Comparison of ENCODE assay signal across 27 cellular contexts in genomic region chr14:21398901-21399300, GRCh38.
"Had no signal": no experiment of that assay in that cellular context is flagged by ENCODE, and none has a peak within 500 bp of the region (broad histone marks: within the 10 kb centered on the region; RNA-seq: fewer than 3 reads in every experiment).

No MANE protein-coding gene starts in this region.

- H3K4me1 ChIP-seq: left ventricle myocardium inferior, prostate gland, suprapubic skin, tibial artery, upper lobe of right lung had no signal

- H3K4me1 Mint-ChIP-seq: naive thymus-derived CD4-positive, alpha-beta T cell; stimulated activated naive B cell treated with anti-CD40 and anti-IgM and Interleukin-4, amounts not matched to agents 10 μg/mL and 1 μg/mL and 100 μg/mL, for 72 hours had no signal

- H3K9me3 Mint-ChIP-seq: naive thymus-derived CD4-positive, alpha-beta T cell; natural killer cell treated with Interleukin-12 subunit alpha and Interleukin-12 subunit beta and Interleukin-15 and Interleukin-18, amount 100 ng/mL, for 72 hours; stimulated activated naive B cell treated with anti-CD40 and anti-IgM and Interleukin-4, amounts not matched to agents 10 μg/mL and 1 μg/mL and 100 μg/mL, for 72 hours; stimulated activated naive CD8-positive, alpha-beta T cell treated with anti-CD3 and anti-CD28 coated beads, Interleukin-15, Interleukin-2, amounts not matched to agents 100 ng/mL and 50 ng/mL, for 24 hours had no signal

- H3K27me3 ChIP-seq: hepatocyte, ovary, suprapubic skin, tibial artery, upper lobe of right lung had no signal

- FAIRE-seq: urothelium cell line had no signal

- H3K4me3 Mint-ChIP-seq: naive thymus-derived CD4-positive, alpha-beta T cell; natural killer cell treated with Interleukin-12 subunit alpha and Interleukin-12 subunit beta and Interleukin-15 and Interleukin-18, amount 100 ng/mL, for 72 hours; stimulated activated naive B cell treated with anti-CD40 and anti-IgM and Interleukin-4, amounts not matched to agents 10 μg/mL and 1 μg/mL and 100 μg/mL, for 72 hours; stimulated activated naive CD8-positive, alpha-beta T cell treated with anti-CD3 and anti-CD28 coated beads, Interleukin-15, Interleukin-2, amounts not matched to agents 100 ng/mL and 50 ng/mL, for 24 hours had no signal

- H3K27ac Mint-ChIP-seq: natural killer cell treated with Interleukin-12 subunit alpha and Interleukin-12 subunit beta and Interleukin-15 and Interleukin-18, amount 100 ng/mL, for 72 hours; stimulated activated naive CD8-positive, alpha-beta T cell treated with anti-CD3 and anti-CD28 coated beads, Interleukin-15, Interleukin-2, amounts not matched to agents 100 ng/mL and 50 ng/mL, for 24 hours had no signal

- H3K9me3 ChIP-seq: left ventricle myocardium inferior, mucosa of descending colon, ovary, prostate gland, suprapubic skin, thoracic aorta, tibial artery, upper lobe of right lung had no signal

- DNase-seq: islet precursor cell; left ventricle myocardium inferior; mesendoderm; midbrain; mucosa of descending colon; naive thymus-derived CD4-positive, alpha-beta T cell; ovary; retina; right cardiac atrium; stimulated activated CD4-positive, alpha-beta T cell treated with anti-CD3 and anti-CD28 coated beads, Interleukin-12 subunit alpha, Interleukin-12 subunit beta, amount 100 ng/mL, for 4 hours; stimulated activated CD4-positive, alpha-beta T cell treated with anti-CD3 and anti-CD28 coated beads, Interleukin-15, amount 100 ng/mL, for 24 hours; stimulated activated CD4-positive, alpha-beta T cell treated with anti-CD3 and anti-CD28 coated beads, Interleukin-2, amount 100 ng/mL, for 24 hours; stimulated activated CD4-positive, alpha-beta T cell treated with anti-CD3 and anti-CD28 coated beads, Interleukin-4, amount 100 ng/mL, for 1 hour; stimulated activated naive B cell treated with anti-CD40 and anti-IgM and Interleukin-4, amounts not matched to agents 10 μg/mL and 1 μg/mL and 100 μg/mL, for 72 hours; tibial artery; trophoblast cell; upper lobe of right lung had no signal

- ATAC-seq: mucosa of descending colon; naive thymus-derived CD4-positive, alpha-beta T cell; natural killer cell treated with Interleukin-12 subunit alpha and Interleukin-12 subunit beta and Interleukin-15 and Interleukin-18, amount 100 ng/mL, for 72 hours; right cardiac atrium; sciatic nerve; stimulated activated naive B cell treated with anti-CD40 and anti-IgM and Interleukin-4, amounts not matched to agents 10 μg/mL and 1 μg/mL and 100 μg/mL, for 72 hours; upper lobe of right lung had no signal

- H3K4me3 ChIP-seq: hepatocyte, left ventricle myocardium inferior, lung, mucosa of descending colon, ovary, prostate gland, skin epidermis, suprapubic skin, thoracic aorta, tibial artery, upper lobe of right lung had no signal

- H3K36me3 ChIP-seq: ovary had no signal

- H3K27ac ChIP-seq: hepatocyte, left ventricle myocardium inferior, ovary, prostate gland, skin epidermis, suprapubic skin, thoracic aorta, tibial artery, upper lobe of right lung had no signal

- H3K27me3 Mint-ChIP-seq: naive thymus-derived CD4-positive, alpha-beta T cell; natural killer cell treated with Interleukin-12 subunit alpha and Interleukin-12 subunit beta and Interleukin-15 and Interleukin-18, amount 100 ng/mL, for 72 hours; stimulated activated naive B cell treated with anti-CD40 and anti-IgM and Interleukin-4, amounts not matched to agents 10 μg/mL and 1 μg/mL and 100 μg/mL, for 72 hours; stimulated activated naive CD8-positive, alpha-beta T cell treated with anti-CD3 and anti-CD28 coated beads, Interleukin-15, Interleukin-2, amounts not matched to agents 100 ng/mL and 50 ng/mL, for 24 hours had no signal
